8 cellular contexts compared by ENCODE assay signal in genomic region chr17:80544655-80545498, GRCh38. TPM values are rescaled to one million over a fixed set of nuclear protein-coding genes. Genes with fewer than 3 reads are reported as not detected.
DNase-seq lines count a peak whose midpoint lies in the region; ATAC-seq and TF ChIP-seq lines count a peak whose summit lies in the region.

Gene RPTOR, plus strand, starts transcription at chr17:80544838. Its CDS starts 792 bp downstream, at chr17:80545630.

- H2AFZ ChIP-seq in GM23338 (peak within 1 kb of the TSS; percentile 92), SU-DHL-6 (ENCODE audit: low read depth, low read length, severe bottlenecking) (peak within 1 kb of the TSS; percentile 78), osteoblast (ENCODE audit: low read length) (peak within 1 kb of the TSS; percentile 98)

- H3K27me3 ChIP-seq in GM23338 (ENCODE audit: insufficient read depth), result no peaks in the 10 kb centered on the region
- no peaks in the 10 kb centered on the region for H3K27me3 ChIP-seq in SU-DHL-6 (ENCODE audit: low read length)
- peaks cover 3% of the 10 kb centered on the region for H3K27me3 ChIP-seq in osteoblast (ENCODE audit: insufficient read depth, low read length)

- H3K4me2 ChIP-seq in GM23338, result peak within 1 kb of the TSS; percentile 91
- H3K4me2 ChIP-seq in SU-DHL-6 (ENCODE audit: low read depth, low read length, poor library complexity, severe bottlenecking), result peak within 1 kb of the TSS; percentile 95
- H3K4me2 ChIP-seq in osteoblast (ENCODE audit: insufficient read depth, low read length), result peak within 1 kb of the TSS; percentile 97

- no peaks in the 10 kb centered on the region for H3K9me3 Mint-ChIP-seq in GM23338
- H3K9me3 Mint-ChIP-seq in activated naive CD8-positive, alpha-beta T cell treated with anti-CD3 and anti-CD28 coated beads for 36 hours, result no peaks in the 10 kb centered on the region

- H3K4me3 ChIP-seq in GM23338 (peak within 1 kb of the TSS; percentile 87), SU-DHL-6 (ENCODE audit: insufficient read depth, low read length, poor library complexity, severe bottlenecking) (peak within 1 kb of the TSS; percentile 82), osteoblast (ENCODE audit: insufficient read depth, low read length) (peak within 1 kb of the TSS; percentile 100)

- peak; percentile 83 for DNase-seq in Caki2 (ENCODE audit: low read depth)
- peak; percentile 95 for DNase-seq in GM23338 (ENCODE audit: low spot score)
- peak; percentile 80 for DNase-seq in NCI-H1105 (lab: John Stamatoyannopoulos, UW)
- peak; percentile 91 for DNase-seq in activated naive CD8-positive, alpha-beta T cell treated with anti-CD3 and anti-CD28 coated beads for 36 hours
- peak; percentile 77 to 99 (median 95) for DNase-seq in head of caudate nucleus
- DNase-seq in osteoblast (ENCODE audit: insufficient read length, low spot score, missing footprints), result peak; percentile 98

- intact Hi-C loops in head of caudate nucleus (cut with DNase I), result loop anchor here (10.0 kb wide), 1 partner anchor 90 kb away; no protein-coding TSS in a partner anchor

- H3K4me1 Mint-ChIP-seq in GM23338, result peaks cover 7% of the 10 kb centered on the region
- H3K4me1 Mint-ChIP-seq in activated naive CD8-positive, alpha-beta T cell treated with anti-CD3 and anti-CD28 coated beads for 36 hours, result peaks cover 29% of the 10 kb centered on the region

- H3K9ac ChIP-seq in SU-DHL-6 (ENCODE audit: low read length), result peak within 1 kb of the TSS; percentile 89

- H3K36me3 Mint-ChIP-seq in GM23338 (ENCODE audit: low read depth), result no peaks in the 10 kb centered on the region
- H3K36me3 Mint-ChIP-seq in activated naive CD8-positive, alpha-beta T cell treated with anti-CD3 and anti-CD28 coated beads for 36 hours, result peaks cover 4% of the 10 kb centered on the region

- H3K79me2 ChIP-seq in GM23338 (replicated peaks; ENCODE audit: insufficient read depth) (peaks cover 49% of the 10 kb centered on the region), SU-DHL-6 (ENCODE audit: insufficient read depth, low read length) (peaks cover 52% of the 10 kb centered on the region), osteoblast (ENCODE audit: insufficient read depth, low read length) (peaks cover 53% of the 10 kb centered on the region)

- peaks cover 15% of the 10 kb centered on the region; the same call in 1 of the 2 replicates for H4K20me1 ChIP-seq in GM23338 (replicated peaks; ENCODE audit: insufficient read depth)
- no peaks in the 10 kb centered on the region for H4K20me1 ChIP-seq in SU-DHL-6 (ENCODE audit: low read depth, low read length)
- H4K20me1 ChIP-seq in osteoblast (ENCODE audit: insufficient read depth, low read length), result peaks cover 14% of the 10 kb centered on the region

- H3K9me2 ChIP-seq in GM23338 (ENCODE audit: insufficient read depth) (no peaks in the 10 kb centered on the region), SU-DHL-6 (replicated peaks; ENCODE audit: insufficient read depth, low read length) (no peaks in the 10 kb centered on the region)

- H3K27me3 Mint-ChIP-seq in GM23338 (ENCODE audit: insufficient read depth, low read depth, poor library complexity), result peaks cover 15% of the 10 kb centered on the region
- peaks cover 9% of the 10 kb centered on the region for H3K27me3 Mint-ChIP-seq in activated naive CD8-positive, alpha-beta T cell treated with anti-CD3 and anti-CD28 coated beads for 36 hours

- TF ChIP-seq CTCF in GM23338 (conservative IDR thresholded peaks at IDR 0.05; ENCODE audit: low read depth in 2 of 2), result no peak
- TF ChIP-seq CTCF in SU-DHL-6 (IDR thresholded peaks at IDR 0.05; ENCODE audit: insufficient read depth, low read length, poor library complexity, severe bottlenecking), result no peak
- no peak for TF ChIP-seq CTCF in osteoblast (IDR thresholded peaks at IDR 0.05; ENCODE audit: extremely low read depth, low read depth, low read length)

- peak within 1 kb of the TSS; percentile 95 for H3K27ac Mint-ChIP-seq in GM23338
- peak within 1 kb of the TSS; percentile 97 for H3K27ac Mint-ChIP-seq in activated naive CD8-positive, alpha-beta T cell treated with anti-CD3 and anti-CD28 coated beads for 36 hours

- no peaks in the 10 kb centered on the region for H3K36me3 ChIP-seq in GM23338 (ENCODE audit: insufficient read depth)
- no peaks in the 10 kb centered on the region for H3K36me3 ChIP-seq in SU-DHL-6 (ENCODE audit: low read length)
- no peaks in the 10 kb centered on the region for H3K36me3 ChIP-seq in osteoblast (ENCODE audit: insufficient read depth, low read length)

- no peaks in the 10 kb centered on the region for H3F3A ChIP-seq in GM23338 (replicated peaks; ENCODE audit: low read depth)
- 0 out of 2 replicates have a peak, but pooled peaks cover 5% of the 10 kb centered on the region for H3F3A ChIP-seq in SU-DHL-6 (ENCODE audit: insufficient read depth)

- no peaks in the 10 kb centered on the region for H3K9me3 ChIP-seq in SU-DHL-6 (ENCODE audit: insufficient read depth, low read length)
- no peaks in the 10 kb centered on the region for H3K9me3 ChIP-seq in osteoblast (ENCODE audit: low read depth, low read length)

- in situ Hi-C loops in Caki2 (cut with HindIII; ENCODE audit: low pct_unique_long_range_greater_than_20kb, low sequenced_read_pairs), result no loop called here

- H3K4me1 ChIP-seq in GM23338 (ENCODE audit: insufficient read depth) (peaks cover 11% of the 10 kb centered on the region), osteoblast (ENCODE audit: insufficient read depth, low read length) (peaks cover 16% of the 10 kb centered on the region)

- ATAC-seq in GM23338, result peak; percentile 94

- peak within 1 kb of the TSS; percentile 96 for H3K4me3 Mint-ChIP-seq in GM23338
- H3K4me3 Mint-ChIP-seq in activated naive CD8-positive, alpha-beta T cell treated with anti-CD3 and anti-CD28 coated beads for 36 hours, result peak within 1 kb of the TSS; percentile 94

- H3K27ac ChIP-seq in GM23338 (ENCODE audit: low read depth) (peak within 1 kb of the TSS; percentile 83; the same call in 1 of the 2 replicates), SU-DHL-6 (ENCODE audit: low read depth, low read length) (peak within 1 kb of the TSS; percentile 23; the same call in 1 of the 2 replicates), osteoblast (ENCODE audit: low read depth, low read length) (peak within 1 kb of the TSS; percentile 97), temporal lobe (ENCODE audit: low read depth, low read length) (peak within 1 kb of the TSS; percentile 85)

TF ChIP-seq in GM23338, 12 proteins besides CTCF, POLR2A, EP300 and RAD21:
- 0 out of 2 replicates have a peak, but pooled peaks have one; percentile 38 for TF ChIP-seq CREB1 (CRISPR knock-in tag; IDR thresholded peaks at IDR 0.05; ENCODE audit: low read depth)
- TF ChIP-seq, protein P1, sequence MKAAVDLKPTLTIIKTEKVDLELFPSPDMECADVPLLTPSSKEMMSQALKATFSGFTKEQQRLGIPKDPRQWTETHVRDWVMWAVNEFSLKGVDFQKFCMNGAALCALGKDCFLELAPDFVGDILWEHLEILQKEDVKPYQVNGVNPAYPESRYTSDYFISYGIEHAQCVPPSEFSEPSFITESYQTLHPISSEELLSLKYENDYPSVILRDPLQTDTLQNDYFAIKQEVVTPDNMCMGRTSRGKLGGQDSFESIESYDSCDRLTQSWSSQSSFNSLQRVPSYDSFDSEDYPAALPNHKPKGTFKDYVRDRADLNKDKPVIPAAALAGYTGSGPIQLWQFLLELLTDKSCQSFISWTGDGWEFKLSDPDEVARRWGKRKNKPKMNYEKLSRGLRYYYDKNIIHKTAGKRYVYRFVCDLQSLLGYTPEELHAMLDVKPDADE (IDR thresholded peaks at IDR 0.05), result peak; percentile 85
- no peak for TF ChIP-seq EZH2phosphoT487 (IDR thresholded peaks at IDR 0.05; ENCODE audit: unreplicated experiment)
- peak; percentile 72 for TF ChIP-seq POLR2AphosphoS5 (IDR thresholded peaks at IDR 0.05; ENCODE audit: low read depth)
TF ChIP-seq in GM23338: peak in this region for 3.

RNA-seq across cellular contexts. Expression of gene RPTOR, which starts in this region (rescaled TPM):
- 16.7 and 19.8 TPM in 2 replicates for total RNA-seq in Caki2 (2014; rRNA removed; shearing (Covaris generic); ENCODE audit: low replicate concordance)
- 33.0 and 38.0 TPM in 2 replicates for total RNA-seq in GM23338 (2014; rRNA removed; shearing (Covaris generic))
- 7.0 and 9.5 TPM in 2 replicates for polyA plus RNA-seq in GM23338 (2016; fragmentation: Nextera tagmentation; extraction: Ambion mirVana)
- total RNA-seq in activated naive CD8-positive, alpha-beta T cell treated with anti-CD3 and anti-CD28 coated beads for 36 hours, result 10 to 100 TPM; 43.6 to 47.2 TPM
- total RNA-seq in osteoblast, result 26.5 and 27.9 TPM in 2 replicates
- 20.4 TPM for total RNA-seq in temporal lobe

Comparison
In these comparisons a context has a peak if more than half of its experiments do, and no peak if none do; other contexts are left out.
1. Peak in every context shown above with its lines: DNase-seq, ATAC-seq, H3K4me3 ChIP-seq and H3K27ac ChIP-seq.
2. H3K27ac ChIP-seq: peak in every context shown above with its lines; median percentile 97 in osteoblast; 85 in temporal lobe; 83 in GM23338; 23 in SU-DHL-6.